8 cellular contexts compared by ENCODE assay signal in the genomic region with DNA sequence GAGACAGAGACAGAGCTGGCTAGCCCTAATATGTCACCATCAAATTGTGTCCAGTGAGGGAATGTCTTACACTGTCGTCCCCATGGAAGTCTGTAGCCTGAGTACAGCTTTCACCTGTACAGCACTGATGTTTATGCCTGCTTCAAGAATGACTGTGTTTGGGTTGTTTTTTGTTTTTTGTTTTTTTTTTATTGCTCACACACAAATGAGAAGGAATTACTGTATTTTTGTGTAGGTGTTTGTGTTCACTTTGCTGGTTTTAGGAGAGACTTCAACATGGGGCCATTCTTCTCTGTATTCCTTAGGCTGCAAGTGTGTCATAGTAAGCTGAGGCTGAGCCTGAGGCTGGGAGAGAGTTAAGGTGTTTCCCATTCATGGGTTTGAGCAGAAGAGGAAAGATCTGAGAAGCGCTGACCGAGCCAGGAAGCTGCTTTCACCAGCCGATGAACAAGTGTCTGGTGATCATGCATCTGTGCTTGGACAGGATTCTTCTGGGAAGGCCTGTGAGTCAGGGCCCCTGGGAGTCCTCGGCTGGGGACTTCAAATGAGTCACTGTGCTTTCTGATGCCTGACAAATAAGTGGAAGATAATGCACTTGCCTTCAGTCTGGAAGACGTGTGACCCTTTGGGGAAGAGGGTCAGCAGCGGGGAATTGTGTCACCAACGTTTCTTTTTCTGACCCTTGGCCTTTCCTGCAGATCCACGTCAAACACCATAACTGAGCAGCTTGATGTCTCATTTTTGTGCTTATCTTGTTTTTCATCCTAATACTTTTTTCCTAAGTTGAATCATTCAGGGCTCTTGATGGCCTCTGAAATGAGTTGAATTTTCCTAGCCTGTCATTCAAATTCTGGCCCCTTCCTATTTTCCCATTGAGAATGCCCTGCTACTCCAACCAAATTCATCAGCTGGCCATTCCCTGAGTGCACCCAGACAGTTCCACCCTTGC. TPM values are rescaled to one million over a fixed set of nuclear protein-coding genes. Genes with fewer than 3 reads are reported as not detected.
A peak's percentile ranks its signal among the peaks of the same experiment; 100 is the strongest.
DNase-seq lines count a peak whose midpoint lies in the region; ATAC-seq, FAIRE-seq and TF ChIP-seq lines count a peak whose summit lies in the region.

No MANE protein-coding gene starts in this region.

- H3K79me1 ChIP-seq in mesendoderm (ENCODE audit: low read length), result no peaks in the 10 kb centered on the region

- H2BK120ac ChIP-seq in mesendoderm (ENCODE audit: low read depth, low read length), result no peak overlapping the region

- FAIRE-seq in bronchial epithelial cell (lab: Jason Lieb, UNC), result no peak

- H3K79me2 ChIP-seq in mesendoderm (ENCODE audit: control insufficient read depth, insufficient read depth, low read length), result no peaks in the 10 kb centered on the region

- in situ Hi-C loops in HAP-1 (cut with MboI; ENCODE audit: low sequenced_read_pairs), result no loop called here

- H2BK15ac ChIP-seq in mesendoderm (replicated peaks; ENCODE audit: low read depth), result peak overlapping the region; percentile 41

- no peak overlapping the region for H3K4me2 ChIP-seq in mesendoderm (ENCODE audit: low read length)

- H4K5ac ChIP-seq in mesendoderm (ENCODE audit: low read length), result no peak overlapping the region

- H3K4me1 ChIP-seq in mesendoderm (ENCODE audit: control insufficient read depth, low read depth, low read length), result peaks cover 18% of the 10 kb centered on the region
- H3K4me1 ChIP-seq in HAP-1, result no peaks in the 10 kb centered on the region

- no peak overlapping the region for H3K56ac ChIP-seq in mesendoderm (ENCODE audit: low read length)

- H3K4ac ChIP-seq in mesendoderm (ENCODE audit: low read depth, low read length), result no peak overlapping the region

- H3K27me3 ChIP-seq in bronchial epithelial cell (ENCODE audit: control insufficient read depth, insufficient read depth, low read length) (no peaks in the 10 kb centered on the region), mesendoderm (ENCODE audit: insufficient read depth, low read length, poor library complexity) (no peaks in the 10 kb centered on the region), HAP-1 (ENCODE audit: low read depth) (no peaks in the 10 kb centered on the region)

- H4K8ac ChIP-seq in mesendoderm (ENCODE audit: low read depth, low read length), result no peak overlapping the region

- peak; percentile 44 for ATAC-seq in HG03095 (IDR thresholded peaks at IDR 0.05; ENCODE audit: unreplicated experiment)

- TF ChIP-seq CTCF in AG09309 (IDR thresholded peaks at IDR 0.05; ENCODE audit: control insufficient read depth, insufficient read depth, low read depth, low read length, missing control alignments), result no peak
- no peak for TF ChIP-seq CTCF in bronchial epithelial cell (IDR thresholded peaks at IDR 0.05; ENCODE audit: insufficient read depth, low read length, severe bottlenecking)

- H3K36me3 ChIP-seq in bronchial epithelial cell (ENCODE audit: control insufficient read depth, insufficient read depth, low read length), result no peaks in the 10 kb centered on the region
- H3K36me3 ChIP-seq in mesendoderm (ENCODE audit: control insufficient read depth, insufficient read depth, low read length), result no peaks in the 10 kb centered on the region
- H3K36me3 ChIP-seq in HAP-1 (replicated peaks), result no peaks in the 10 kb centered on the region

- H3K4me3 ChIP-seq in AG09309 (ENCODE audit: control insufficient read depth, low read depth, low read length), result no peak overlapping the region
- H3K4me3 ChIP-seq in bronchial epithelial cell (ENCODE audit: low read depth, low read length), result no peak overlapping the region
- no peak overlapping the region for H3K4me3 ChIP-seq in mesendoderm (ENCODE audit: low read length)
- no peak overlapping the region for H3K4me3 ChIP-seq in HAP-1

- H2BK5ac ChIP-seq in mesendoderm (ENCODE audit: low read length), result no peak overlapping the region

- H3K9ac ChIP-seq in mesendoderm (ENCODE audit: low read length), result no peak overlapping the region

- H2AK5ac ChIP-seq in mesendoderm (ENCODE audit: low read length), result peak overlapping the region; percentile 9

- peak overlapping the region; percentile 19 for H3K18ac ChIP-seq in mesendoderm (ENCODE audit: low read length)

- no peak overlapping the region for H3K23ac ChIP-seq in mesendoderm (ENCODE audit: low read length)

- peak; percentile 83 for DNase-seq in AG09309 (ENCODE audit: low read depth)
- peak; percentile 96 for DNase-seq in bronchial epithelial cell (ENCODE audit: low read depth)
- DNase-seq in mesendoderm, result no peak
- DNase-seq in activated naive CD4-positive, alpha-beta T cell treated with Interleukin-2 at 50 U/mL for 16 hours, result no peak
- no peak for DNase-seq in HAP-1 (ENCODE audit: low spot score in 2 of 2)
- no peak for DNase-seq in stimulated activated CD4-positive, alpha-beta T cell treated with anti-CD3 and anti-CD28 coated beads, Interleukin-2, amount 100 ng/mL, for 48 hours
- no peak for DNase-seq in SIG-M5 (lab: John Stamatoyannopoulos, UW)

- H3K9me3 ChIP-seq in HAP-1, result no peaks in the 10 kb centered on the region

- no peak overlapping the region for H3K27ac ChIP-seq in mesendoderm (ENCODE audit: low read depth, low read length)

- no CpG with 5 or more reads among the region's 9 CpGs for WGBS in mesendoderm (ENCODE audit: extremely low coverage, insufficient coverage, low lambda C conversion rate)

RNA-seq across cellular contexts. Expression of gene ZBTB38, which starts 36.7 kb away (rescaled TPM):
- total RNA-seq in bronchial epithelial cell, result 59.0 and 61.2 TPM in 2 replicates
- 20.8 TPM for polyA plus RNA-seq in mesendoderm (2013, experiment 1 of 2)
- polyA plus RNA-seq in mesendoderm (2013, experiment 2 of 2), result 20.5 TPM

Comparison
In these comparisons a context has a peak if more than half of its experiments do, and no peak if none do; other contexts are left out.
1. DNase-seq: peak in AG09309 (single experiment) and bronchial epithelial cell (single experiment); none in mesendoderm (single experiment), activated naive CD4-positive, alpha-beta T cell treated with Interleukin-2 at 50 U/mL for 16 hours (single experiment), HAP-1 (0 of 2), stimulated activated CD4-positive, alpha-beta T cell treated with anti-CD3 and anti-CD28 coated beads, Interleukin-2, amount 100 ng/mL, for 48 hours (0 of 2) and SIG-M5 (single experiment).